ENCODE assay signal across 26 cellular contexts in genomic region chr7:42210333-42210732, GRCh38. TPM values are rescaled to one million over a fixed set of nuclear protein-coding genes. Genes with fewer than 3 reads are reported as not detected.
"Had no signal": no experiment of that assay in that cellular context is flagged by ENCODE, and none has a peak within 500 bp of the region (broad histone marks: within the 10 kb centered on the region; RNA-seq: fewer than 3 reads in every experiment).

No MANE protein-coding gene starts in this region.

- H3K9me3 Mint-ChIP-seq: activated CD4-positive, alpha-beta memory T cell treated with anti-CD3 and anti-CD28 coated beads, Interleukin-2, amount 10 ng/mL, durations not matched to agents 7 days and 5 days; activated naive CD4-positive, alpha-beta T cell treated with anti-CD3 and anti-CD28 coated beads for 36 hours; endodermal cell; memory B cell; type B pancreatic cell had no signal

- H3K27ac ChIP-seq: coronary artery, esophagus squamous epithelium, gastroesophageal sphincter, spleen, thoracic aorta had no signal

- H3K4me1 Mint-ChIP-seq: activated CD4-positive, alpha-beta memory T cell treated with anti-CD3 and anti-CD28 coated beads, Interleukin-2, amount 10 ng/mL, durations not matched to agents 7 days and 5 days; activated naive CD8-positive, alpha-beta T cell treated with anti-CD3 and anti-CD28 coated beads, Interleukin-2, amount 10 ng/mL, durations not matched to agents 7 days and 5 days; memory B cell; T-helper 17 cell had no signal

- DNase-seq: activated CD4-positive, alpha-beta memory T cell treated with anti-CD3 and anti-CD28 coated beads, Interleukin-2, amount 10 ng/mL, durations not matched to agents 7 days and 5 days; activated CD4-positive, alpha-beta T cell treated with anti-CD3 and anti-CD28 coated beads for 48 hours; activated CD4-positive, CD25-positive, alpha-beta regulatory T cell; activated effector memory CD4-positive, alpha-beta T cell treated with Interleukin-2 at 50 U/mL for 16 hours; activated naive CD4-positive, alpha-beta T cell treated with anti-CD3 and anti-CD28 coated beads for 36 hours; activated naive CD8-positive, alpha-beta T cell treated with anti-CD3 and anti-CD28 coated beads, Interleukin-2, amount 10 ng/mL, durations not matched to agents 7 days and 5 days; activated T-cell treated with anti-CD3 and anti-CD28 coated beads, Interleukin-2, amount 50 U/mL, for 72 hours; amygdala; cerebellar nuclear complex; endodermal cell; esophagus squamous epithelium; head of caudate nucleus; islet precursor cell; left cardiac atrium; nephron progenitor cell; occipital lobe; sigmoid colon; spleen; stimulated activated CD4-positive, alpha-beta T cell treated with anti-CD3 and anti-CD28 coated beads, Interleukin-4, amount 100 ng/mL, for 1 hour; stimulated activated naive CD4-positive, alpha-beta T cell; T-helper 17 cell had no signal

- H3K36me3 ChIP-seq: esophagus squamous epithelium, gastroesophageal sphincter, sigmoid colon, spleen had no signal

- H3K4me1 ChIP-seq: spleen had no signal

- H3K27me3 ChIP-seq: esophagus squamous epithelium, gastroesophageal sphincter, sigmoid colon, spleen had no signal

- H3K9me3 ChIP-seq: esophagus squamous epithelium, gastroesophageal sphincter, sigmoid colon, spleen, thoracic aorta had no signal

- H3K27me3 Mint-ChIP-seq: activated CD4-positive, alpha-beta memory T cell treated with anti-CD3 and anti-CD28 coated beads, Interleukin-2, amount 10 ng/mL, durations not matched to agents 7 days and 5 days; T-helper 17 cell; type B pancreatic cell had no signal

- ATAC-seq: activated T-cell treated with anti-CD3 and anti-CD28 coated beads, Interleukin-2, amount 50 U/mL, for 72 hours; gastroesophageal sphincter; left cardiac atrium; T-helper 17 cell had no signal

- H3K36me3 Mint-ChIP-seq: activated naive CD8-positive, alpha-beta T cell treated with anti-CD3 and anti-CD28 coated beads, Interleukin-2, amount 10 ng/mL, durations not matched to agents 7 days and 5 days; memory B cell had no signal

- H3K4me3 ChIP-seq: coronary artery, esophagus squamous epithelium, gastroesophageal sphincter, sigmoid colon, spleen, thoracic aorta had no signal

- H3K4me3 Mint-ChIP-seq: activated CD4-positive, alpha-beta memory T cell treated with anti-CD3 and anti-CD28 coated beads, Interleukin-2, amount 10 ng/mL, durations not matched to agents 7 days and 5 days; activated naive CD4-positive, alpha-beta T cell treated with anti-CD3 and anti-CD28 coated beads for 36 hours; activated naive CD8-positive, alpha-beta T cell treated with anti-CD3 and anti-CD28 coated beads, Interleukin-2, amount 10 ng/mL, durations not matched to agents 7 days and 5 days; activated T-cell treated with anti-CD3 and anti-CD28 coated beads, Interleukin-2, amount 50 U/mL, for 72 hours; endodermal cell; memory B cell; nephron progenitor cell; T-helper 17 cell; type B pancreatic cell had no signal

- H3K27ac Mint-ChIP-seq: activated CD4-positive, alpha-beta memory T cell treated with anti-CD3 and anti-CD28 coated beads, Interleukin-2, amount 10 ng/mL, durations not matched to agents 7 days and 5 days; activated naive CD4-positive, alpha-beta T cell treated with anti-CD3 and anti-CD28 coated beads for 36 hours; activated naive CD8-positive, alpha-beta T cell treated with anti-CD3 and anti-CD28 coated beads, Interleukin-2, amount 10 ng/mL, durations not matched to agents 7 days and 5 days; activated T-cell treated with anti-CD3 and anti-CD28 coated beads, Interleukin-2, amount 50 U/mL, for 72 hours; memory B cell; T-helper 17 cell; type B pancreatic cell had no signal

RNA-seq across cellular contexts. Expression of gene GLI3, which starts 26.7 kb away (rescaled TPM):
- total RNA-seq: activated CD4-positive, alpha-beta memory T cell treated with anti-CD3 and anti-CD28 coated beads, Interleukin-2, amount 10 ng/mL, durations not matched to agents 7 days and 5 days had no signal
